ENCODE assay signal across 9 cellular contexts in genomic region chr9:133737774-133738038, GRCh38. TPM values are rescaled to one million over a fixed set of nuclear protein-coding genes. Genes with fewer than 3 reads are reported as not detected.
A peak's percentile ranks its signal among the peaks of the same experiment; 100 is the strongest.
DNase-seq lines count a peak whose midpoint lies in the region; ATAC-seq, FAIRE-seq and TF ChIP-seq lines count a peak whose summit lies in the region.
"Had no signal": no experiment of that assay in that cellular context is flagged by ENCODE, and none has a peak within 500 bp of the region (broad histone marks: within the 10 kb centered on the region; RNA-seq: fewer than 3 reads in every experiment).

No MANE protein-coding gene starts in this region.

- H3K27me3 ChIP-seq in WERI-Rb-1 (ENCODE audit: insufficient read depth, low read depth, severe bottlenecking), result no peaks in the 10 kb centered on the region
- H3K27me3 ChIP-seq in spleen (replicated peaks in 1 of 7), result peaks cover 0 to 41% (median 0%) of the 10 kb centered on the region in 7 donors

- TF ChIP-seq CTCF in WERI-Rb-1 (IDR thresholded peaks at IDR 0.05; ENCODE audit: low read depth, low read length), result no peak
- TF ChIP-seq CTCF in kidney (IDR thresholded peaks at IDR 0.05; ENCODE audit: borderline replicate concordance, extremely low read depth, insufficient read depth), result no peak
- no peak for TF ChIP-seq CTCF in spleen (IDR thresholded peaks at IDR 0.05 in 8 of 11, conservative IDR thresholded peaks at IDR 0.05 in 3 of 11)

- intact Hi-C loops in kidney (cut with DNase I), result no loop called here
- intact Hi-C loops in spleen (cut with DNase I; ENCODE audit: low total_unique reads), result no loop called here

- peaks cover 0 to 14% of the 10 kb centered on the region in 2 donors for H3K4me1 ChIP-seq in kidney (ENCODE audit: control insufficient read depth in 1 of 2, insufficient read depth in 1 of 2, low read depth in 1 of 2, low read length in 2 of 2)
- H3K4me1 ChIP-seq in spleen, result peaks cover 0 to 39% (median 25%) of the 10 kb centered on the region in 6 donors

- peak overlapping the region in 1 of 2 donors; percentile 44 for H3K9ac ChIP-seq in kidney (ENCODE audit: low read length in 2 of 2)

- peak overlapping the region; percentile 72 for H3K27ac ChIP-seq in WERI-Rb-1
- no peak overlapping the region for H3K27ac ChIP-seq in kidney (ENCODE audit: low read depth in 2 of 2, low read length in 2 of 2)
- no peak overlapping the region for H3K27ac ChIP-seq in spleen

- ATAC-seq in HG02610 (IDR thresholded peaks at IDR 0.05; ENCODE audit: unreplicated experiment), result no peak
- no peak for ATAC-seq in HG03196 (IDR thresholded peaks at IDR 0.05; ENCODE audit: unreplicated experiment)

- H3K36me3 ChIP-seq in WERI-Rb-1 (no peaks in the 10 kb centered on the region), kidney (ENCODE audit: control insufficient read depth in 1 of 2, insufficient read depth in 2 of 2, low read length in 2 of 2) (no peaks in the 10 kb centered on the region), spleen (no peaks in the 10 kb centered on the region)

- DNase-seq in NCI-H146 (lab: John Stamatoyannopoulos, UW) (peak; percentile 31), NCI-H146 treated with DMSO at 0.1 percent for 48 hours (lab: John Stamatoyannopoulos, UW; ENCODE audit: unreplicated experiment) (no peak), WERI-Rb-1 (peak; percentile 77), kidney (no peak), spleen (no peak), H54 (ENCODE audit: insufficient read length, low spot score) (no peak)
- DNase-seq: effector CD8-positive, alpha-beta T cell had no signal

- H3K9me3 ChIP-seq in WERI-Rb-1 (ENCODE audit: severe bottlenecking) (no peaks in the 10 kb centered on the region), kidney (ENCODE audit: control insufficient read depth in 1 of 2, low read length in 2 of 2) (no peaks in the 10 kb centered on the region), spleen (no peaks in the 10 kb centered on the region)

- TF ChIP-seq POLR2A in spleen (IDR thresholded peaks at IDR 0.05) (no peak), H54 (IDR thresholded peaks at IDR 0.05; ENCODE audit: low read depth, low read length) (no peak)

- FAIRE-seq in kidney (lab: Jason Lieb, UNC) (no peak), H54 (lab: Jason Lieb, UNC) (no peak)

- peak overlapping the region; percentile 35 for H3K4me3 ChIP-seq in WERI-Rb-1 (ENCODE audit: low read depth, low read length)
- peak overlapping the region; percentile 32 to 56 for H3K4me3 ChIP-seq in kidney (ENCODE audit: low read length in 2 of 2)
- H3K4me3 ChIP-seq in spleen, result peak overlapping the region in 6 of 8 donors; percentile 18 to 66 (median 36)

- 58 to 75% (median 62%) methylated on average over 4 to 5 of the region's 5 CpGs for WGBS in spleen, 5 donors

RNA-seq across cellular contexts. Expression of gene SARDH, which starts 0.4 kb away (rescaled TPM):
- total RNA-seq in kidney (4.6 TPM), spleen (1 to 10 TPM; 1.0 to 4.5 (median 3.1) TPM)
- polyA plus RNA-seq in kidney (ENCODE audit: insufficient read depth, low read depth, low replicate concordance) (12.0 TPM), spleen (1 to 10 TPM; 1.3 to 1.5 (median 1.5) TPM)

Comparison
In these comparisons a context has a peak if more than half of its experiments do, and no peak if none do; other contexts are left out.
1. DNase-seq: peak in NCI-H146 (single experiment) and WERI-Rb-1 (single experiment); none in NCI-H146 treated with DMSO at 0.1 percent for 48 hours (single experiment), kidney (single experiment), spleen (single experiment) and H54 (single experiment).
2. Peak in every context shown above with its lines, with median percentiles within 50 percentile points of each other: H3K4me3 ChIP-seq.